In genomic region chrX:106791495-106791894, GRCh38 we compare ENCODE assay signal across 13 cellular contexts. TPM values are rescaled to one million over a fixed set of nuclear protein-coding genes. Genes with fewer than 3 reads are reported as not detected.
DNase-seq lines count a peak whose midpoint lies in the region; ATAC-seq and TF ChIP-seq lines count a peak whose summit lies in the region.
"Had no signal": no experiment of that assay in that cellular context is flagged by ENCODE, and none has a peak within 500 bp of the region (broad histone marks: within the 10 kb centered on the region; RNA-seq: fewer than 3 reads in every experiment).

No MANE protein-coding gene starts in this region.

- H3K27me3 ChIP-seq in dorsolateral prefrontal cortex, result peaks cover 0 to 38% (median under 1%) of the 10 kb centered on the region in 45 donors
- no peaks in the 10 kb centered on the region for H3K27me3 ChIP-seq in sigmoid colon
- H3K27me3 ChIP-seq: thyroid gland had no signal

- no peak for TF ChIP-seq EP300 in sigmoid colon (IDR thresholded peaks at IDR 0.05)

- H3K4me3 ChIP-seq in dorsolateral prefrontal cortex (no peak overlapping the region), sigmoid colon (no peak overlapping the region)
- H3K4me3 ChIP-seq: thyroid gland had no signal

- H3K36me3 ChIP-seq in sigmoid colon, result no peaks in the 10 kb centered on the region
- H3K36me3 ChIP-seq: thyroid gland had no signal

- H3K4me1 Mint-ChIP-seq in neural crest cell, result no peaks in the 10 kb centered on the region
- H3K4me1 Mint-ChIP-seq in activated CD8-positive, alpha-beta memory T cell treated with anti-CD3 and anti-CD28 coated beads, Interleukin-2, amount 10 ng/mL, durations not matched to agents 7 days and 5 days, result no peaks in the 10 kb centered on the region

- H3K9me3 ChIP-seq in sigmoid colon, result no peaks in the 10 kb centered on the region
- H3K9me3 ChIP-seq: thyroid gland had no signal

- H3K27ac ChIP-seq in dorsolateral prefrontal cortex (no peak overlapping the region), sigmoid colon (no peak overlapping the region)
- H3K27ac ChIP-seq: thyroid gland had no signal

- no peaks in the 10 kb centered on the region for H3K36me3 Mint-ChIP-seq in neural crest cell (ENCODE audit: low read depth)
- no peaks in the 10 kb centered on the region for H3K36me3 Mint-ChIP-seq in activated CD8-positive, alpha-beta memory T cell treated with anti-CD3 and anti-CD28 coated beads, Interleukin-2, amount 10 ng/mL, durations not matched to agents 7 days and 5 days
- H3K36me3 Mint-ChIP-seq: activated naive CD8-positive, alpha-beta T cell had no signal

- no peaks in the 10 kb centered on the region for H3K4me1 ChIP-seq in sigmoid colon
- H3K4me1 ChIP-seq: thyroid gland had no signal

- 3 to 6% methylated on average over 1 of the region's 1 CpG for WGBS in sigmoid colon, 2 donors

- peak; percentile 33 for DNase-seq in DMS 273 (lab: John Stamatoyannopoulos, UW; ENCODE audit: unreplicated experiment)
- no peak for DNase-seq in DMS 273 treated with DMSO at 0.1 percent for 48 hours (lab: John Stamatoyannopoulos, UW)
- DNase-seq in M059J (ENCODE audit: low read depth), result peak; percentile 7
- no peak for DNase-seq in dorsolateral prefrontal cortex
- DNase-seq in neural crest cell (ENCODE audit: low read depth, low spot score), result no peak
- no peak for DNase-seq in activated CD8-positive, alpha-beta memory T cell treated with anti-CD3 and anti-CD28 coated beads, Interleukin-2, amount 10 ng/mL, durations not matched to agents 7 days and 5 days
- DNase-seq in sigmoid colon, result no peak
- DNase-seq: foreskin melanocyte; stimulated activated CD4-positive, alpha-beta T cell treated with anti-CD3 and anti-CD28 coated beads, Interleukin-2, amount 100 ng/mL, for 24 hours; thyroid gland had no signal

- H3K4me3 Mint-ChIP-seq in neural crest cell, result no peak overlapping the region
- no peak overlapping the region for H3K4me3 Mint-ChIP-seq in activated CD8-positive, alpha-beta memory T cell treated with anti-CD3 and anti-CD28 coated beads, Interleukin-2, amount 10 ng/mL, durations not matched to agents 7 days and 5 days
- H3K4me3 Mint-ChIP-seq: activated naive CD8-positive, alpha-beta T cell had no signal

- CTCF ChIA-PET in activated CD8-positive, alpha-beta memory T cell treated with anti-CD3 and anti-CD28 coated beads, Interleukin-2, amount 10 ng/mL, durations not matched to agents 7 days and 5 days (lab: Charles Lee), result no interaction called here

- H3K27me3 Mint-ChIP-seq in neural crest cell (ENCODE audit: low read depth), result peaks cover 8% of the 10 kb centered on the region
- H3K27me3 Mint-ChIP-seq in activated CD8-positive, alpha-beta memory T cell treated with anti-CD3 and anti-CD28 coated beads, Interleukin-2, amount 10 ng/mL, durations not matched to agents 7 days and 5 days, result no peaks in the 10 kb centered on the region

- ATAC-seq in activated CD8-positive, alpha-beta memory T cell treated with anti-CD3 and anti-CD28 coated beads, Interleukin-2, amount 10 ng/mL, durations not matched to agents 7 days and 5 days, result no peak
- no peak for ATAC-seq in GM19351 (IDR thresholded peaks at IDR 0.05; ENCODE audit: unreplicated experiment)

- no peaks in the 10 kb centered on the region for H3K9me3 Mint-ChIP-seq in neural crest cell
- no peaks in the 10 kb centered on the region for H3K9me3 Mint-ChIP-seq in activated CD8-positive, alpha-beta memory T cell treated with anti-CD3 and anti-CD28 coated beads, Interleukin-2, amount 10 ng/mL, durations not matched to agents 7 days and 5 days (ENCODE audit: low read depth)

- TF ChIP-seq POLR2A in sigmoid colon (IDR thresholded peaks at IDR 0.05), result no peak

- TF ChIP-seq CTCF in dorsolateral prefrontal cortex (IDR thresholded peaks at IDR 0.05 in 54 of 56, conservative IDR thresholded peaks at IDR 0.05 in 2 of 56; ENCODE audit: low read depth in 1 of 56, partially characterized antibody in 56 of 56), result peak in 48 of 56 donors; percentile 10 to 65 (median 42)
- TF ChIP-seq CTCF in neural crest cell (conservative IDR thresholded peaks at IDR 0.05), result peak; percentile 60
- TF ChIP-seq CTCF in sigmoid colon (IDR thresholded peaks at IDR 0.05), result no peak

- H3K27ac Mint-ChIP-seq in neural crest cell (ENCODE audit: unreplicated experiment), result no peak overlapping the region
- no peak overlapping the region for H3K27ac Mint-ChIP-seq in activated CD8-positive, alpha-beta memory T cell treated with anti-CD3 and anti-CD28 coated beads, Interleukin-2, amount 10 ng/mL, durations not matched to agents 7 days and 5 days
- H3K27ac Mint-ChIP-seq: activated naive CD8-positive, alpha-beta T cell had no signal

- intact Hi-C loops in dorsolateral prefrontal cortex (cut with DNase I), result loop anchor here in 1 of 2 donors (5.0 kb wide), 1 partner anchor 309 kb away; no protein-coding TSS in a partner anchor
- intact Hi-C loops in sigmoid colon (cut with DNase I), result no loop called here

RNA-seq across cellular contexts. Expression of gene TBC1D8B, which starts 11.0 kb away (rescaled TPM):
- total RNA-seq in M059J (2014; rRNA removed; shearing (Covaris generic)), result 5.1 and 9.5 TPM in 2 replicates
- 10 to 100 TPM in 3 of 120 experiments, 1 to 10 TPM in 117; 2.0 to 14.5 (median 5.5) TPM for total RNA-seq in dorsolateral prefrontal cortex
- 1.1 and 1.5 TPM in 2 replicates for total RNA-seq in neural crest cell
- 1 to 10 TPM; 1.7 to 2.2 TPM for total RNA-seq in activated CD8-positive, alpha-beta memory T cell treated with anti-CD3 and anti-CD28 coated beads, Interleukin-2, amount 10 ng/mL, durations not matched to agents 7 days and 5 days
- 1 to 10 TPM; 4.5 to 9.4 (median 5.7) TPM for total RNA-seq in sigmoid colon
- polyA plus RNA-seq in sigmoid colon, result 1 to 10 TPM; 3.3 to 5.3 (median 3.6) TPM
- total RNA-seq: A172 had no signal

Comparison
In these comparisons a context has a peak if more than half of its experiments do, and no peak if none do; other contexts are left out.
1. DNase-seq: peak in DMS 273 (single experiment) and M059J (single experiment); none in DMS 273 treated with DMSO at 0.1 percent for 48 hours (single experiment), dorsolateral prefrontal cortex (0 of 10), neural crest cell (single experiment), activated CD8-positive, alpha-beta memory T cell treated with anti-CD3 and anti-CD28 coated beads, Interleukin-2, amount 10 ng/mL, durations not matched to agents 7 days and 5 days (single experiment) and sigmoid colon (single experiment).
2. CTCF ChIP-seq: peak in dorsolateral prefrontal cortex (48 of 56) and neural crest cell (single experiment); none in sigmoid colon (0 of 4).